In the genomic region with DNA sequence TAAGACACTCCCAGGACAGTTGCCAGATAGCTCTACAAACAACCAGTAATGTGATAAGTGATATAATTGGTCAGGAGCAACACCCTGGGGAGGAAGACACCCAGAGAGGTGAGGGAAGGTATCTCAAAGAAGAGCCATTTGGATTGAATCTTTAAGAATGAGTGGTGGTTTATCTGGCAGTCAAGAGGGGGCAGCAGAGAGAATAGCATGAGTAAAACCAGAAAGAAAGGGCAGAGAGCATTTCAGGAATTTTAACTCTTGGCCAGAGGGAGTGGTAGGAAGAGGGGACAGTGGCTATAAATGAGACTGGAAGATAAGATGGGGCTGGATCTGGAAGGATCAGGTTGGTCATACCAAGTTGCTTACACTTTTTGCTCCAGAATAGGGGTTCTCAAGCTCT, we compare ENCODE assay signal across 8 cellular contexts. TPM values are rescaled to one million over a fixed set of nuclear protein-coding genes. Genes with fewer than 3 reads are reported as not detected.
DNase-seq lines count a peak whose midpoint lies in the region; ATAC-seq and TF ChIP-seq lines count a peak whose summit lies in the region.

No MANE protein-coding gene starts in this region.

- H3K36me3 ChIP-seq in Caco-2 (ENCODE audit: control insufficient read depth, insufficient read depth, low read length), result no peaks in the 10 kb centered on the region

- peak; percentile 51 to 61 for TF ChIP-seq CTCF in Caco-2 (IDR thresholded peaks at IDR 0.05; ENCODE audit: insufficient read depth in 1 of 2, low read depth in 1 of 2, low read length in 1 of 2, severe bottlenecking in 1 of 2, unreplicated experiment in 1 of 2)

- no peak overlapping the region for H3K4me3 Mint-ChIP-seq in Caco-2 (ENCODE audit: unreplicated experiment)

- DNase-seq in Caco-2 (peak; percentile 46 to 64), H4 (ENCODE audit: low spot score) (peak; percentile 70), NCI-H748 (lab: John Stamatoyannopoulos, UW; ENCODE audit: unreplicated experiment) (peak; percentile 55), cerebellar cortex (ENCODE audit: low spot score) (peak; percentile 63), mucosa of gallbladder (ENCODE audit: low spot score) (peak; percentile 35), HK-2 (ENCODE audit: unreplicated experiment) (no peak)

- no peaks in the 10 kb centered on the region for H3K9me3 Mint-ChIP-seq in Caco-2 (ENCODE audit: unreplicated experiment)

- CTCF ChIA-PET in Caco-2 (lab: Charles Lee), result no interaction called here

- ATAC-seq in HG03521 (IDR thresholded peaks at IDR 0.05; ENCODE audit: unreplicated experiment) (no peak), HG02840 (IDR thresholded peaks at IDR 0.05; ENCODE audit: low FRiP score, unreplicated experiment) (no peak)

- H3K9me3 ChIP-seq in Caco-2, result no peaks in the 10 kb centered on the region

- no peak overlapping the region for H3K27ac Mint-ChIP-seq in Caco-2 (ENCODE audit: unreplicated experiment)

- no peaks in the 10 kb centered on the region for H3K4me1 ChIP-seq in Caco-2

- H3K4me1 Mint-ChIP-seq in Caco-2 (ENCODE audit: low read depth, unreplicated experiment), result no peaks in the 10 kb centered on the region

- H3K4me3 ChIP-seq in Caco-2 (ENCODE audit: low read depth, low read length), result no peak overlapping the region

- H3K36me3 Mint-ChIP-seq in Caco-2 (ENCODE audit: insufficient read depth, unreplicated experiment), result no peaks in the 10 kb centered on the region

- no peaks in the 10 kb centered on the region for H3K27me3 ChIP-seq in Caco-2 (replicated peaks; ENCODE audit: control insufficient read depth, insufficient read depth, low read length)

- POLR2A ChIA-PET in Caco-2 (lab: Charles Lee), result no interaction called here

- intact Hi-C loops in Caco-2 (cut with micrococcal nuclease; ENCODE audit: unreplicated experiment), result loop anchor here (2.0 kb wide), 1 partner anchor 32 kb away; no protein-coding TSS in a partner anchor

- BruUV-seq in Caco-2 (replicated peaks; lab: Mats Ljungman, UMichigan), result no TSS peak

- no peaks in the 10 kb centered on the region for H3K27me3 Mint-ChIP-seq in Caco-2 (ENCODE audit: insufficient read depth, unreplicated experiment)

RNA-seq across cellular contexts. Expression of gene SEPTIN6, which starts 5.9 kb away (rescaled TPM):
- total RNA-seq in Caco-2 (2022) (11.1 and 12.1 TPM in 2 replicates), mucosa of gallbladder (36.3 TPM)
- 21.3 and 28.0 TPM in 2 replicates for total RNA-seq in H4 (2014; rRNA removed; shearing (Covaris generic))

RNA-seq across cellular contexts. Expression of gene SOWAHD, which starts 59.6 kb away (rescaled TPM):
- total RNA-seq in Caco-2 (2022), result 2.0 and 2.2 TPM in 2 replicates
- 0.10 TPM in 1 of 2 replicates, not detected in the other for total RNA-seq in H4 (2014; rRNA removed; shearing (Covaris generic))
- 4.7 TPM for total RNA-seq in mucosa of gallbladder
